Comparison of ENCODE assay signal across 21 cellular contexts in genomic region chr14:69023035-69023434, GRCh38. TPM values are rescaled to one million over a fixed set of nuclear protein-coding genes. Genes with fewer than 3 reads are reported as not detected.
DNase-seq lines count a peak whose midpoint lies in the region; ATAC-seq, FAIRE-seq and TF ChIP-seq lines count a peak whose summit lies in the region.
"Had no signal": no experiment of that assay in that cellular context is flagged by ENCODE, and none has a peak within 500 bp of the region (broad histone marks: within the 10 kb centered on the region; RNA-seq: fewer than 3 reads in every experiment).

No MANE protein-coding gene starts in this region.

- DNase-seq in GM23338 (ENCODE audit: low spot score) (no peak), Karpas-422 (peak; percentile 27), astrocyte (ENCODE audit: low read depth) (no peak), osteoblast (ENCODE audit: insufficient read length, low spot score, missing footprints) (peak; percentile 62), ACHN (no peak), DMS79 treated with DMSO at 0.1 percent for 48 hours (lab: John Stamatoyannopoulos, UW) (no peak)
- DNase-seq: Caco-2; CD4-positive, CD25-positive, alpha-beta regulatory T cell; CD8-positive, alpha-beta T cell; DMS153; EL; GDM1; GOT3; HFFc6 had no signal

- peaks cover 4% of the 10 kb centered on the region for H3K27me3 Mint-ChIP-seq in GM23338 (ENCODE audit: insufficient read depth, low read depth, poor library complexity)
- peaks cover 4% of the 10 kb centered on the region for H3K27me3 Mint-ChIP-seq in astrocyte (ENCODE audit: low read depth, unreplicated experiment)

- H4K20me1 ChIP-seq in GM23338 (replicated peaks; ENCODE audit: insufficient read depth) (no peaks in the 10 kb centered on the region), Karpas-422 (ENCODE audit: insufficient read depth, low read depth, low read length) (no peaks in the 10 kb centered on the region), astrocyte (ENCODE audit: insufficient read depth, low read length) (no peaks in the 10 kb centered on the region), osteoblast (ENCODE audit: insufficient read depth, low read length) (no peaks in the 10 kb centered on the region)
- H4K20me1 ChIP-seq: BLaER1 had no signal

- no peaks in the 10 kb centered on the region; the same call in 2 of the 3 replicates for H3K9me3 Mint-ChIP-seq in GM23338
- H3K9me3 Mint-ChIP-seq in astrocyte (ENCODE audit: unreplicated experiment) = no peaks in the 10 kb centered on the region
- H3K9me3 Mint-ChIP-seq: CD4-positive, CD25-positive, alpha-beta regulatory T cell; CD8-positive, alpha-beta T cell; HFFc6 had no signal

- FAIRE-seq in astrocyte (lab: Jason Lieb, UNC) = no peak
- FAIRE-seq: GM12891, GM18507, H54 had no signal

- no peaks in the 10 kb centered on the region for H3K9me3 ChIP-seq in Karpas-422 (ENCODE audit: low read length)
- no peaks in the 10 kb centered on the region for H3K9me3 ChIP-seq in astrocyte (ENCODE audit: insufficient read depth, low read depth, low read length)
- no peaks in the 10 kb centered on the region for H3K9me3 ChIP-seq in osteoblast (ENCODE audit: low read depth, low read length)
- H3K9me3 ChIP-seq: BLaER1, Caco-2, HAP-1 had no signal

- H3K9me2 ChIP-seq in GM23338 (ENCODE audit: insufficient read depth) (no peaks in the 10 kb centered on the region), Karpas-422 (replicated peaks; ENCODE audit: insufficient read depth, low read length) (no peaks in the 10 kb centered on the region)

- H3K27me3 ChIP-seq in GM23338 (ENCODE audit: insufficient read depth) (no peaks in the 10 kb centered on the region), Karpas-422 (ENCODE audit: low read length) (no peaks in the 10 kb centered on the region), astrocyte (ENCODE audit: insufficient read depth, low read length) (no peaks in the 10 kb centered on the region), osteoblast (ENCODE audit: insufficient read depth, low read length) (no peaks in the 10 kb centered on the region)
- H3K27me3 ChIP-seq: BLaER1 had no signal

- no peaks in the 10 kb centered on the region for H3K36me3 Mint-ChIP-seq in GM23338 (ENCODE audit: low read depth)
- H3K36me3 Mint-ChIP-seq in astrocyte (ENCODE audit: low read depth, unreplicated experiment) = no peaks in the 10 kb centered on the region
- H3K36me3 Mint-ChIP-seq: CD4-positive, CD25-positive, alpha-beta regulatory T cell; CD8-positive, alpha-beta T cell had no signal

- no peak for ATAC-seq in GM23338
- ATAC-seq: CD8-positive, alpha-beta T cell had no signal

- no peak overlapping the region for H3K9ac ChIP-seq in Karpas-422 (ENCODE audit: low read length)
- no peak overlapping the region for H3K9ac ChIP-seq in astrocyte (ENCODE audit: low read length)
- H3K9ac ChIP-seq: BLaER1 had no signal

- in situ Hi-C loops in ACHN (cut with HindIII; ENCODE audit: low pct_ligation_motif_present, low pct_unique_long_range_greater_than_20kb, low sequenced_read_pairs) = no loop called here

- no peak for TF ChIP-seq CTCF in GM23338 (conservative IDR thresholded peaks at IDR 0.05; ENCODE audit: low read depth in 2 of 2)
- TF ChIP-seq CTCF in astrocyte (IDR thresholded peaks at IDR 0.05; ENCODE audit: insufficient read depth, low read depth, low read length) = no peak
- TF ChIP-seq CTCF in osteoblast (IDR thresholded peaks at IDR 0.05; ENCODE audit: extremely low read depth, low read depth, low read length) = no peak

- H3K27ac ChIP-seq in GM23338 (ENCODE audit: low read depth) (no peak overlapping the region), Karpas-422 (ENCODE audit: low read length) (no peak overlapping the region), astrocyte (ENCODE audit: low read depth, low read length) (no peak overlapping the region), osteoblast (ENCODE audit: low read depth, low read length) (no peak overlapping the region)
- H3K27ac ChIP-seq: BLaER1, C4-2B had no signal

- no peak overlapping the region for H3K4me3 ChIP-seq in GM23338
- H3K4me3 ChIP-seq in Karpas-422 (ENCODE audit: low read length) = no peak overlapping the region
- H3K4me3 ChIP-seq in astrocyte (ENCODE audit: insufficient read depth, low read depth, low read length) = no peak overlapping the region
- H3K4me3 ChIP-seq in osteoblast (ENCODE audit: insufficient read depth, low read length) = no peak overlapping the region
- H3K4me3 ChIP-seq: BLaER1, HAP-1 had no signal

- H3K4me1 Mint-ChIP-seq in GM23338 = peaks cover 10% of the 10 kb centered on the region
- peaks cover 17% of the 10 kb centered on the region for H3K4me1 Mint-ChIP-seq in astrocyte (ENCODE audit: low read depth, unreplicated experiment)
- H3K4me1 Mint-ChIP-seq: B cell; CD4-positive, CD25-positive, alpha-beta regulatory T cell had no signal

- H3K27ac Mint-ChIP-seq in GM23338 = no peak overlapping the region
- peak overlapping the region; percentile 18 for H3K27ac Mint-ChIP-seq in astrocyte (ENCODE audit: unreplicated experiment)
- H3K27ac Mint-ChIP-seq: B cell; CD4-positive, CD25-positive, alpha-beta regulatory T cell; CD8-positive, alpha-beta T cell; HFFc6 had no signal

- H3K4me3 Mint-ChIP-seq in GM23338 (no peak overlapping the region), astrocyte (ENCODE audit: unreplicated experiment) (no peak overlapping the region)
- H3K4me3 Mint-ChIP-seq: B cell; CD4-positive, CD25-positive, alpha-beta regulatory T cell; CD8-positive, alpha-beta T cell; HFFc6 had no signal

- no peaks in the 10 kb centered on the region for H3K79me2 ChIP-seq in GM23338 (replicated peaks; ENCODE audit: insufficient read depth)
- H3K79me2 ChIP-seq in Karpas-422 (ENCODE audit: low read length) = no peaks in the 10 kb centered on the region
- no peaks in the 10 kb centered on the region for H3K79me2 ChIP-seq in astrocyte (ENCODE audit: insufficient read depth, low read length)
- H3K79me2 ChIP-seq in osteoblast (ENCODE audit: insufficient read depth, low read length) = no peaks in the 10 kb centered on the region

- H3K4me1 ChIP-seq in GM23338 (ENCODE audit: insufficient read depth) = peaks cover 7% of the 10 kb centered on the region; the same call in 1 of the 2 replicates
- H3K4me1 ChIP-seq in Karpas-422 (ENCODE audit: low read length) = no peaks in the 10 kb centered on the region
- H3K4me1 ChIP-seq in astrocyte (ENCODE audit: insufficient read depth, low read length) = no peaks in the 10 kb centered on the region
- no peaks in the 10 kb centered on the region for H3K4me1 ChIP-seq in osteoblast (ENCODE audit: insufficient read depth, low read length)
- H3K4me1 ChIP-seq: BLaER1, Caco-2, HAP-1 had no signal

- H2AFZ ChIP-seq in GM23338 = peak overlapping the region; percentile 78; the same call in 1 of the 2 replicates
- no peak overlapping the region for H2AFZ ChIP-seq in Karpas-422 (ENCODE audit: low read length)
- H2AFZ ChIP-seq in astrocyte (ENCODE audit: low read depth, low read length) = no peak overlapping the region
- no peak overlapping the region for H2AFZ ChIP-seq in osteoblast (ENCODE audit: low read length)

- H3K4me2 ChIP-seq in GM23338 = no peak overlapping the region
- H3K4me2 ChIP-seq in Karpas-422 (ENCODE audit: low read depth, low read length, poor library complexity, severe bottlenecking) = no peak overlapping the region
- H3K4me2 ChIP-seq in astrocyte (ENCODE audit: low read length) = no peak overlapping the region
- H3K4me2 ChIP-seq in osteoblast (ENCODE audit: insufficient read depth, low read length) = no peak overlapping the region
- H3K4me2 ChIP-seq: BLaER1 had no signal

- H3F3A ChIP-seq in GM23338 (replicated peaks; ENCODE audit: low read depth) = no peaks in the 10 kb centered on the region

- H3K36me3 ChIP-seq in GM23338 (ENCODE audit: insufficient read depth) (no peaks in the 10 kb centered on the region), Karpas-422 (ENCODE audit: insufficient read depth, low read length) (no peaks in the 10 kb centered on the region), astrocyte (ENCODE audit: insufficient read depth, low read length) (no peaks in the 10 kb centered on the region), osteoblast (ENCODE audit: insufficient read depth, low read length) (no peaks in the 10 kb centered on the region)
- H3K36me3 ChIP-seq: BLaER1, HAP-1 had no signal

TF ChIP-seq in GM23338, 12 proteins besides CTCF, POLR2A, EP300 and RAD21 (continues in another document):
- TF ChIP-seq ZNF114 (CRISPR knock-in tag; IDR thresholded peaks at IDR 0.05) (no peak), REST (IDR thresholded peaks at IDR 0.05; ENCODE audit: unreplicated experiment) (no peak), EZH2 (IDR thresholded peaks at IDR 0.05; ENCODE audit: low read depth, unreplicated experiment) (no peak), ZNF331 (CRISPR knock-in tag; IDR thresholded peaks at IDR 0.05; ENCODE audit: low read depth) (no peak), CREB1 (CRISPR knock-in tag; IDR thresholded peaks at IDR 0.05; ENCODE audit: low read depth) (no peak)

RNA-seq across cellular contexts. Expression of gene ACTN1, which starts 43.9 kb away (rescaled TPM):
- total RNA-seq in GM23338 (2014; rRNA removed; shearing (Covaris generic)) = 257 and 280 TPM in 2 replicates
- polyA plus RNA-seq in GM23338 (2016; fragmentation: Nextera tagmentation; extraction: Ambion mirVana) = 121 and 129 TPM in 2 replicates
- 1.1 TPM in 1 of 2 replicates, not detected in the other for total RNA-seq in Karpas-422 (2014; rRNA removed; shearing (Covaris generic); ENCODE audit: low replicate concordance)
- 1,163 and 1,186 TPM in 2 replicates for total RNA-seq in astrocyte
- total RNA-seq in osteoblast = 444 and 447 TPM in 2 replicates

Comparison
In these comparisons a context has a peak if more than half of its experiments do, and no peak if none do; other contexts are left out.
1. DNase-seq: peak in Karpas-422 (single experiment) and osteoblast (single experiment); none in GM23338 (single experiment), astrocyte (single experiment), ACHN (single experiment) and DMS79 treated with DMSO at 0.1 percent for 48 hours (single experiment).
2. RNA of gene ACTN1, which starts 43.9 kb away (total RNA-seq): 1,163 to 1,186 TPM in astrocyte, 444 to 447 TPM in osteoblast and 257 to 280 TPM in GM23338; 1.1 TPM in Karpas-422; every median in the first group is over 100 times any median in the second.